In genomic region chr2:18473241-18473841, GRCh38 we compare ENCODE assay signal across 13 cellular contexts.
DNase-seq lines count a peak whose midpoint lies in the region; ATAC-seq, FAIRE-seq and TF ChIP-seq lines count a peak whose summit lies in the region.
"Had no signal": no experiment of that assay in that cellular context is flagged by ENCODE, and none has a peak within 500 bp of the region (broad histone marks: within the 10 kb centered on the region; RNA-seq: fewer than 3 reads in every experiment).

No MANE protein-coding gene starts in this region.

- peak; percentile 32 for FAIRE-seq in bronchial epithelial cell (lab: Jason Lieb, UNC)

- H3K9me3 Mint-ChIP-seq in activated naive CD8-positive, alpha-beta T cell treated with anti-CD3 and anti-CD28 coated beads, Interleukin-2, amount 50 U/mL, for 24 hours = no peaks in the 10 kb centered on the region
- H3K9me3 Mint-ChIP-seq in activated naive CD8-positive, alpha-beta T cell treated with anti-CD3 and anti-CD28 coated beads for 36 hours = no peaks in the 10 kb centered on the region
- H3K9me3 Mint-ChIP-seq: activated naive CD4-positive, alpha-beta T cell treated with anti-CD3 and anti-CD28 coated beads, Interleukin-2, amount 50 U/mL, for 24 hours had no signal

- H3K27me3 ChIP-seq in bronchial epithelial cell (ENCODE audit: control insufficient read depth, insufficient read depth, low read length) (no peaks in the 10 kb centered on the region), left lung (no peaks in the 10 kb centered on the region)

- peak overlapping the region in 1 of 2 donors; percentile 56 for H3K27ac ChIP-seq in left lung

- no peaks in the 10 kb centered on the region for H3K4me1 Mint-ChIP-seq in activated naive CD8-positive, alpha-beta T cell treated with anti-CD3 and anti-CD28 coated beads, Interleukin-2, amount 50 U/mL, for 24 hours
- no peaks in the 10 kb centered on the region for H3K4me1 Mint-ChIP-seq in activated naive CD8-positive, alpha-beta T cell treated with anti-CD3 and anti-CD28 coated beads for 36 hours
- peaks cover 3% of the 10 kb centered on the region for H3K4me1 Mint-ChIP-seq in T-helper 17 cell
- H3K4me1 Mint-ChIP-seq: activated naive CD4-positive, alpha-beta T cell treated with anti-CD3 and anti-CD28 coated beads, Interleukin-2, amount 50 U/mL, for 24 hours had no signal

- no peaks in the 10 kb centered on the region for H3K36me3 Mint-ChIP-seq in activated naive CD8-positive, alpha-beta T cell treated with anti-CD3 and anti-CD28 coated beads, Interleukin-2, amount 50 U/mL, for 24 hours (ENCODE audit: low read depth)
- H3K36me3 Mint-ChIP-seq in activated naive CD8-positive, alpha-beta T cell treated with anti-CD3 and anti-CD28 coated beads for 36 hours = no peaks in the 10 kb centered on the region
- H3K36me3 Mint-ChIP-seq in T-helper 17 cell (ENCODE audit: low read depth) = peaks cover 2% of the 10 kb centered on the region
- H3K36me3 Mint-ChIP-seq: activated naive CD4-positive, alpha-beta T cell treated with anti-CD3 and anti-CD28 coated beads, Interleukin-2, amount 50 U/mL, for 24 hours had no signal

- intact Hi-C loops in left lung (cut with DNase I) = no loop called here

- no peak overlapping the region for H3K4me3 Mint-ChIP-seq in activated naive CD8-positive, alpha-beta T cell treated with anti-CD3 and anti-CD28 coated beads, Interleukin-2, amount 50 U/mL, for 24 hours
- H3K4me3 Mint-ChIP-seq in activated naive CD8-positive, alpha-beta T cell treated with anti-CD3 and anti-CD28 coated beads for 36 hours = no peak overlapping the region
- no peak overlapping the region for H3K4me3 Mint-ChIP-seq in T-helper 17 cell
- H3K4me3 Mint-ChIP-seq: activated naive CD4-positive, alpha-beta T cell treated with anti-CD3 and anti-CD28 coated beads, Interleukin-2, amount 50 U/mL, for 24 hours had no signal

- no peak for DNase-seq in activated naive CD8-positive, alpha-beta T cell treated with anti-CD3 and anti-CD28 coated beads, Interleukin-2, amount 50 U/mL, for 24 hours
- DNase-seq in activated naive CD8-positive, alpha-beta T cell treated with anti-CD3 and anti-CD28 coated beads for 36 hours = no peak
- peak; percentile 68 for DNase-seq in bronchial epithelial cell (ENCODE audit: low read depth)
- DNase-seq in left lung = no peak
- DNase-seq in HT-29 (ENCODE audit: low spot score) = no peak
- no peak for DNase-seq in stimulated activated CD4-positive, alpha-beta T cell treated with anti-CD3 and anti-CD28 coated beads, Interleukin-4, amount 100 ng/mL, for 1 hour
- no peak for DNase-seq in T-helper 17 cell
- DNase-seq in activated CD4-positive, alpha-beta T cell treated with anti-CD3 and anti-CD28 coated beads, Interleukin-2, amount 50 U/mL, for 48 hours = no peak
- DNase-seq: ACHN, glutamatergic neuron, posterior cingulate gyrus had no signal

- ATAC-seq in activated naive CD8-positive, alpha-beta T cell treated with anti-CD3 and anti-CD28 coated beads, Interleukin-2, amount 50 U/mL, for 24 hours = peak; percentile 60
- peak; percentile 84 for ATAC-seq in left lung
- no peak for ATAC-seq in T-helper 17 cell
- ATAC-seq: activated CD4-positive, CD25-positive, alpha-beta regulatory T cell treated with anti-CD3 and anti-CD28 coated beads, Interleukin-2, amount 50 U/mL, for 24 hours had no signal

- H3K36me3 ChIP-seq in bronchial epithelial cell (ENCODE audit: control insufficient read depth, insufficient read depth, low read length) = no peaks in the 10 kb centered on the region
- H3K36me3 ChIP-seq in left lung = no peaks in the 10 kb centered on the region

- H3K4me3 ChIP-seq in bronchial epithelial cell (ENCODE audit: low read depth, low read length) (no peak overlapping the region), left lung (no peak overlapping the region)

- peaks cover 4% of the 10 kb centered on the region for H3K27me3 Mint-ChIP-seq in activated naive CD8-positive, alpha-beta T cell treated with anti-CD3 and anti-CD28 coated beads, Interleukin-2, amount 50 U/mL, for 24 hours
- peaks cover 7% of the 10 kb centered on the region for H3K27me3 Mint-ChIP-seq in activated naive CD8-positive, alpha-beta T cell treated with anti-CD3 and anti-CD28 coated beads for 36 hours
- H3K27me3 Mint-ChIP-seq in T-helper 17 cell = peaks cover 38% of the 10 kb centered on the region

- no peak for TF ChIP-seq CTCF in bronchial epithelial cell (IDR thresholded peaks at IDR 0.05; ENCODE audit: insufficient read depth, low read length, severe bottlenecking)
- TF ChIP-seq CTCF in left lung (IDR thresholded peaks at IDR 0.05) = no peak

- no peaks in the 10 kb centered on the region for H3K4me1 ChIP-seq in left lung

- H3K27ac Mint-ChIP-seq in activated naive CD8-positive, alpha-beta T cell treated with anti-CD3 and anti-CD28 coated beads, Interleukin-2, amount 50 U/mL, for 24 hours = no peak overlapping the region
- H3K27ac Mint-ChIP-seq in activated naive CD8-positive, alpha-beta T cell treated with anti-CD3 and anti-CD28 coated beads for 36 hours = no peak overlapping the region
- H3K27ac Mint-ChIP-seq in T-helper 17 cell = no peak overlapping the region
- H3K27ac Mint-ChIP-seq: activated naive CD4-positive, alpha-beta T cell treated with anti-CD3 and anti-CD28 coated beads, Interleukin-2, amount 50 U/mL, for 24 hours had no signal

- no peaks in the 10 kb centered on the region for H3K9me3 ChIP-seq in left lung
- H3K9me3 ChIP-seq in T-helper 17 cell (ENCODE audit: control insufficient read depth, low read length, poor library complexity, severe bottlenecking) = no peaks in the 10 kb centered on the region
